ENCODE assay signal across 14 cellular contexts in the genomic region with DNA sequence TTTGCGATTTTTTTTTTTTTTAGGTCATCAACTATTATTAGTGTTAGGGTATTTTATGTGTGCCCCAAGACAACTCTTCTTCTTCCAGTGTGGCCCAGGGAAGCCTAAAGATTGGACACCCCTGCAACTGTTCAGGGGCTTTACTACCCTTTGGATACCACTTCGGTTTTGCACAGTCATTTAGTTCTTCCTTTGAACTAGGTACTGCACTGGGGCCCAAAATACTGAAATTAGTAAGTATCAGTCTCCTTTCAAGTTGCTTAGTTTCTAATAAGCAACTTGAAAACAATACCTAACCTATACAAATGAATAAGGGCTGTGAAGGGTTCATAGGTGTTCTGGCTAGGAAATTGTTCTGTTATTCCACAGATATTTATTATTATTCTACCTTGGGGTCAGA. TPM values are rescaled to one million over a fixed set of nuclear protein-coding genes. Genes with fewer than 3 reads are reported as not detected.
DNase-seq lines count a peak whose midpoint lies in the region; ATAC-seq and TF ChIP-seq lines count a peak whose summit lies in the region.
"Had no signal": no experiment of that assay in that cellular context is flagged by ENCODE, and none has a peak within 500 bp of the region (broad histone marks: within the 10 kb centered on the region; RNA-seq: fewer than 3 reads in every experiment).

No MANE protein-coding gene starts in this region.

- no peaks in the 10 kb centered on the region; the same call in 2 of the 3 replicates for H3K36me3 Mint-ChIP-seq in GM23338 (ENCODE audit: low read depth)

- H3K27ac Mint-ChIP-seq in GM23338: peak overlapping the region; percentile 24; the same call in 1 of the 2 replicates
- H3K27ac Mint-ChIP-seq: stimulated activated naive CD8-positive, alpha-beta T cell treated with anti-CD3 and anti-CD28 coated beads, Interleukin-15, Interleukin-2, amounts not matched to agents 100 ng/mL and 50 ng/mL, for 24 hours had no signal

- peaks cover 2% of the 10 kb centered on the region for H3K27me3 Mint-ChIP-seq in GM23338 (ENCODE audit: insufficient read depth, low read depth, poor library complexity)
- H3K27me3 Mint-ChIP-seq: naive thymus-derived CD8-positive, alpha-beta T cell; stimulated activated naive CD8-positive, alpha-beta T cell treated with anti-CD3 and anti-CD28 coated beads, Interleukin-15, Interleukin-2, amounts not matched to agents 100 ng/mL and 50 ng/mL, for 24 hours had no signal

- TF ChIP-seq CTCF in GM12864 (IDR thresholded peaks at IDR 0.05; ENCODE audit: low read depth, low read length, missing control alignments): no peak
- no peak for TF ChIP-seq CTCF in GM23338 (conservative IDR thresholded peaks at IDR 0.05; ENCODE audit: low read depth in 2 of 2)

- peaks cover 27% of the 10 kb centered on the region for H3K4me1 Mint-ChIP-seq in GM23338
- H3K4me1 Mint-ChIP-seq: naive thymus-derived CD8-positive, alpha-beta T cell had no signal

- H2AFZ ChIP-seq in GM23338: no peak overlapping the region

- H3K36me3 ChIP-seq in GM23338 (ENCODE audit: insufficient read depth): no peaks in the 10 kb centered on the region

- H3K9me3 Mint-ChIP-seq in GM23338: no peaks in the 10 kb centered on the region
- H3K9me3 Mint-ChIP-seq: H9; naive thymus-derived CD8-positive, alpha-beta T cell; stimulated activated naive CD8-positive, alpha-beta T cell treated with anti-CD3 and anti-CD28 coated beads, Interleukin-15, Interleukin-2, amounts not matched to agents 100 ng/mL and 50 ng/mL, for 24 hours had no signal

- H3K27me3 ChIP-seq in GM23338 (ENCODE audit: insufficient read depth): no peaks in the 10 kb centered on the region
- H3K27me3 ChIP-seq: body of pancreas had no signal

- peaks cover 21% of the 10 kb centered on the region for H3K4me1 ChIP-seq in GM23338 (ENCODE audit: insufficient read depth)

- no peaks in the 10 kb centered on the region for H3K79me2 ChIP-seq in GM23338 (replicated peaks; ENCODE audit: insufficient read depth)

- no peak overlapping the region for H3K4me3 Mint-ChIP-seq in GM23338
- H3K4me3 Mint-ChIP-seq: H9; naive thymus-derived CD8-positive, alpha-beta T cell; stimulated activated naive CD8-positive, alpha-beta T cell treated with anti-CD3 and anti-CD28 coated beads, Interleukin-15, Interleukin-2, amounts not matched to agents 100 ng/mL and 50 ng/mL, for 24 hours had no signal

- ATAC-seq in GM19043 (IDR thresholded peaks at IDR 0.05; ENCODE audit: low read depth, unreplicated experiment): peak; percentile 87
- ATAC-seq in GM23338: no peak
- peak; percentile 86 for ATAC-seq in HG03196 (IDR thresholded peaks at IDR 0.05; ENCODE audit: unreplicated experiment)
- ATAC-seq: body of pancreas; naive thymus-derived CD8-positive, alpha-beta T cell had no signal

- H3K4me3 ChIP-seq in GM12864 (ENCODE audit: low read depth, low read length): no peak overlapping the region
- no peak overlapping the region for H3K4me3 ChIP-seq in GM23338
- H3K4me3 ChIP-seq: body of pancreas had no signal

- H3F3A ChIP-seq in GM23338 (replicated peaks; ENCODE audit: low read depth): no peaks in the 10 kb centered on the region

- DNase-seq in GM12864 (ENCODE audit: low read depth) (peak; percentile 18), GM23338 (ENCODE audit: low spot score) (no peak), T-helper 9 cell (no peak), HT-29 (ENCODE audit: low spot score) (no peak), activated gamma-delta T cell treated with Interleukin-2 at 50 U/mL for 16 hours (no peak)
- DNase-seq in NK-92 treated with Interleukin-12 subunit alpha and Interleukin-12 subunit beta, amount 100 ng/mL, for 24 hours (lab: John Stamatoyannopoulos, UW): no peak
- DNase-seq: body of pancreas; DMS79 treated with DMSO at 0.1 percent for 48 hours; H9; naive thymus-derived CD8-positive, alpha-beta T cell; NCI-H526 had no signal

- no peaks in the 10 kb centered on the region for H4K20me1 ChIP-seq in GM23338 (replicated peaks; ENCODE audit: insufficient read depth)

- H3K27ac ChIP-seq in GM23338 (ENCODE audit: low read depth): no peak overlapping the region
- H3K27ac ChIP-seq: body of pancreas had no signal

- no peaks in the 10 kb centered on the region for H3K9me2 ChIP-seq in GM23338 (ENCODE audit: insufficient read depth)

- H3K4me2 ChIP-seq in GM23338: no peak overlapping the region

TF ChIP-seq in GM23338, 12 proteins besides CTCF, POLR2A, EP300 and RAD21:
- TF ChIP-seq REST (IDR thresholded peaks at IDR 0.05; ENCODE audit: unreplicated experiment) (no peak), ETS1 (IDR thresholded peaks at IDR 0.05) (no peak), NANOG (IDR thresholded peaks at IDR 0.05; ENCODE audit: borderline replicate concordance) (no peak), CREB1 (CRISPR knock-in tag; IDR thresholded peaks at IDR 0.05; ENCODE audit: low read depth) (no peak), EZH2 (IDR thresholded peaks at IDR 0.05; ENCODE audit: low read depth, unreplicated experiment) (no peak)
TF ChIP-seq in GM23338: peak in this region for 0.

RNA-seq across cellular contexts. Expression of gene CWC27, which starts 45.3 kb away (rescaled TPM):
- 27.7 and 31.4 TPM in 2 replicates for total RNA-seq in GM23338 (2014; rRNA removed; shearing (Covaris generic))
- 94.2 and 115 TPM in 2 replicates for polyA plus RNA-seq in GM23338 (2016; fragmentation: Nextera tagmentation; extraction: Ambion mirVana)
- 9.6 and 10.8 TPM in 2 replicates for total RNA-seq in HT-29 (2014; rRNA removed; shearing (Covaris generic))

RNA-seq across cellular contexts. Expression of gene SREK1IP1, which starts 45.6 kb away (rescaled TPM):
- 16.7 and 16.8 TPM in 2 replicates for total RNA-seq in GM23338 (2014; rRNA removed; shearing (Covaris generic))
- polyA plus RNA-seq in GM23338 (2016; fragmentation: Nextera tagmentation; extraction: Ambion mirVana): 137 and 146 TPM in 2 replicates
- 3.1 and 5.3 TPM in 2 replicates for total RNA-seq in HT-29 (2014; rRNA removed; shearing (Covaris generic))
